8 cellular contexts compared by ENCODE assay signal in genomic region chr10:102648889-102649752, GRCh38. TPM values are rescaled to one million over a fixed set of nuclear protein-coding genes. Genes with fewer than 3 reads are reported as not detected.
DNase-seq lines count a peak whose midpoint lies in the region; ATAC-seq lines count a peak whose summit lies in the region.

No MANE protein-coding gene starts in this region.

- H3K4ac ChIP-seq in mesendoderm (ENCODE audit: low read depth, low read length) = no peak overlapping the region

- no peak overlapping the region for H2BK5ac ChIP-seq in mesendoderm (ENCODE audit: low read length)

- peak overlapping the region; percentile 41 for H3K9ac ChIP-seq in mesendoderm (ENCODE audit: low read length)

- H3K36me3 ChIP-seq in mesendoderm (ENCODE audit: control insufficient read depth, insufficient read depth, low read length) (no peaks in the 10 kb centered on the region), thymus (ENCODE audit: control insufficient read depth, insufficient read depth) (peaks cover 28% of the 10 kb centered on the region)

- peak overlapping the region; percentile 45 for H3K23ac ChIP-seq in mesendoderm (ENCODE audit: low read length)

- H3K4me3 ChIP-seq in mesendoderm (ENCODE audit: low read length) = no peak overlapping the region
- peak overlapping the region; percentile 39 for H3K4me3 ChIP-seq in thymus (ENCODE audit: low read length)

- no peak overlapping the region for H4K5ac ChIP-seq in mesendoderm (ENCODE audit: low read length)

- H3K27ac ChIP-seq in caudate nucleus (ENCODE audit: low read depth, low read length) (peak overlapping the region; percentile 99), mesendoderm (ENCODE audit: low read depth, low read length) (peak overlapping the region; percentile 62), thymus (ENCODE audit: low read depth) (peak overlapping the region; percentile 70)

- peak overlapping the region; percentile 61 for H3K56ac ChIP-seq in mesendoderm (ENCODE audit: low read length)

- no peaks in the 10 kb centered on the region for H3K9me3 ChIP-seq in thymus (ENCODE audit: control insufficient read depth)

- H3K18ac ChIP-seq in mesendoderm (ENCODE audit: low read length) = peak overlapping the region; percentile 6

- peaks cover 33% of the 10 kb centered on the region for H3K79me1 ChIP-seq in mesendoderm (ENCODE audit: low read length)

- H4K8ac ChIP-seq in mesendoderm (ENCODE audit: low read depth, low read length) = no peak overlapping the region

- DNase-seq in activated effector memory CD4-positive, alpha-beta T cell treated with anti-CD3 and anti-CD28 coated beads, Interleukin-2, amount 50 U/mL, for 16 hours = peak; percentile 72
- no peak for DNase-seq in activated effector memory CD4-positive, alpha-beta T cell treated with Interleukin-2 at 50 U/mL for 16 hours
- DNase-seq in caudate nucleus (lab: John Stamatoyannopoulos, UW) (peak in 57 of 61 donors; percentile 27 to 87 (median 73)), mesendoderm (no peak)

- H3K79me2 ChIP-seq in mesendoderm (ENCODE audit: control insufficient read depth, insufficient read depth, low read length) = peaks cover 67% of the 10 kb centered on the region

- no peak overlapping the region for H2BK15ac ChIP-seq in mesendoderm (replicated peaks; ENCODE audit: low read depth)

- H3K4me1 ChIP-seq in mesendoderm (ENCODE audit: control insufficient read depth, low read depth, low read length) (peaks cover 9% of the 10 kb centered on the region), thymus (ENCODE audit: control insufficient read depth, insufficient read depth, low read length) (peaks cover 55% of the 10 kb centered on the region)

- no peak overlapping the region for H3K4me2 ChIP-seq in mesendoderm (ENCODE audit: low read length)

- no peak overlapping the region for H2BK120ac ChIP-seq in mesendoderm (ENCODE audit: low read depth, low read length)

- ATAC-seq in GM21447 (IDR thresholded peaks at IDR 0.05; ENCODE audit: unreplicated experiment) = no peak
- ATAC-seq in HG03280 (IDR thresholded peaks at IDR 0.05; ENCODE audit: unreplicated experiment) = no peak
- no peak for ATAC-seq in GM19452 (IDR thresholded peaks at IDR 0.05; ENCODE audit: unreplicated experiment)

- peak overlapping the region; percentile 30 for H2AK5ac ChIP-seq in mesendoderm (ENCODE audit: low read length)

- WGBS in mesendoderm (ENCODE audit: extremely low coverage, insufficient coverage, low lambda C conversion rate) = no CpG with 5 or more reads among the region's 25 CpGs
- WGBS in thymus = 25% methylated on average over 25 of the region's 25 CpGs

- H3K27me3 ChIP-seq in mesendoderm (ENCODE audit: insufficient read depth, low read length, poor library complexity) (no peaks in the 10 kb centered on the region), thymus (ENCODE audit: control insufficient read depth, insufficient read depth) (no peaks in the 10 kb centered on the region)

RNA-seq across cellular contexts. Expression of gene TRIM8, which starts 4.8 kb away (rescaled TPM):
- 22.6 TPM for polyA plus RNA-seq in mesendoderm (2013, experiment 1 of 2)
- polyA plus RNA-seq in mesendoderm (2013, experiment 2 of 2) = 23.2 TPM
- polyA plus RNA-seq in thymus = 65.5 TPM

Comparison
In these comparisons a context has a peak if more than half of its experiments do, and no peak if none do; other contexts are left out.
1. DNase-seq: peak in activated effector memory CD4-positive, alpha-beta T cell treated with anti-CD3 and anti-CD28 coated beads, Interleukin-2, amount 50 U/mL, for 16 hours (single experiment) and caudate nucleus (57 of 61); none in activated effector memory CD4-positive, alpha-beta T cell treated with Interleukin-2 at 50 U/mL for 16 hours (single experiment) and mesendoderm (single experiment).
2. Peak in every context shown above with its lines, with median percentiles within 50 percentile points of each other: H3K27ac ChIP-seq.